Comparison of ENCODE assay signal across 23 cellular contexts in the genomic region with DNA sequence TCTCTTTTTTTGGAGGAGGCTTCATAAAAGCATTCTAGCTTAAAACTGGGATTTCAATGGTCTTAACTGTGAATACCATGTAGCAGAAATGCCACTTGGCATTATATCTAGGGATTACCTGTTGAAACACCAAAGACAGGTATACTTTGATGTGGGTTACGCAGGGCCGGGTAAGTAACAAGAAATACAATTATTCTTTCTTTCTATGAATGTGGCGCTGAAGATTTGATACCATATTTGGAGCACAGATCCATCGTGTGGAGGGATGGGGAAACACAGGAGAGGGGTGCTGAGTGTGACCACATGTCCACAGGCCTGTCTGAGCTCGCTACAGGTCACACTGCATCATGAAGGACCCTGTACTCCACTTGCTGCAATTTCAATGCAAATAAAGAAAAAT.
DNase-seq lines count a peak whose midpoint lies in the region; ATAC-seq and TF ChIP-seq lines count a peak whose summit lies in the region.
"Had no signal": no experiment of that assay in that cellular context is flagged by ENCODE, and none has a peak within 500 bp of the region (broad histone marks: within the 10 kb centered on the region; RNA-seq: fewer than 3 reads in every experiment).

No MANE protein-coding gene starts in this region.

- H3K4me2 ChIP-seq in IMR-90 (ENCODE audit: low read depth, low read length), result no peak overlapping the region
- no peak overlapping the region for H3K4me2 ChIP-seq in neuronal stem cell (ENCODE audit: insufficient read depth, low read length, poor library complexity, severe bottlenecking)

- no peak for TF ChIP-seq RAD21 in IMR-90 (IDR thresholded peaks at IDR 0.05; ENCODE audit: low read length)

- H2BK15ac ChIP-seq in IMR-90 (ENCODE audit: low read depth, low read length) (no peak overlapping the region), neuronal stem cell (ENCODE audit: low read length) (no peak overlapping the region)

- H3K4me3 ChIP-seq in IMR-90 (ENCODE audit: insufficient read depth, low read depth, low read length), result no peak overlapping the region
- H3K4me3 ChIP-seq in neuronal stem cell (ENCODE audit: low read length in 2 of 2), result no peak overlapping the region
- H3K4me3 ChIP-seq: BLaER1, psoas muscle, tibial nerve had no signal

- no peak overlapping the region for H2BK120ac ChIP-seq in IMR-90 (ENCODE audit: low read depth, low read length)
- no peak overlapping the region for H2BK120ac ChIP-seq in neuronal stem cell (ENCODE audit: low read depth, low read length)

- peaks cover 51% of the 10 kb centered on the region for H3K4me1 Mint-ChIP-seq in activated CD4-positive, alpha-beta T cell treated with anti-CD3 and anti-CD28 coated beads, Interleukin-2, amount 10 ng/mL, durations not matched to agents 24 days and 14 days
- H3K4me1 Mint-ChIP-seq in chondrocyte (ENCODE audit: low read depth), result peaks cover 42% of the 10 kb centered on the region

- 0 out of 2 replicates have a peak overlapping the region, but pooled peaks have one; percentile 24 for H3K23ac ChIP-seq in IMR-90 (ENCODE audit: low read depth, low read length)
- no peak overlapping the region for H3K23ac ChIP-seq in neuronal stem cell (ENCODE audit: low read depth, low read length, poor library complexity)

- BruUV-seq in IMR-90 (replicated peaks; lab: Mats Ljungman, UMichigan), result no TSS peak

- CTCF ChIA-PET in IMR-90 (lab: Yijun Ruan, JAX), result interaction anchor here (0.6 to 1.2 kb wide), 2 partner anchors 16 to 18 kb away, joined by 3 read pairs; no protein-coding TSS in a partner anchor

- H3K27ac ChIP-seq in IMR-90 (ENCODE audit: insufficient read depth, low read length), result peak overlapping the region; percentile 39; the same call in 1 of the 2 replicates
- H3K27ac ChIP-seq in neuronal stem cell (replicated peaks; ENCODE audit: low read length), result no peak overlapping the region
- H3K27ac ChIP-seq: BLaER1, psoas muscle, tibial nerve had no signal

- WGBS in IMR-90 (ENCODE audit: extremely low coverage in 2 of 2, insufficient read length in 1 of 2), 2 experiments, result no CpG with 5 or more reads among the region's 5 CpGs
- no CpG with 5 or more reads among the region's 5 CpGs for WGBS in neuronal stem cell (ENCODE audit: extremely low coverage in 2 of 2, insufficient read length in 2 of 2, insufficient replicate concordance in 1 of 2), 2 donors

- no peak overlapping the region for H3K27ac Mint-ChIP-seq in activated CD4-positive, alpha-beta T cell treated with anti-CD3 and anti-CD28 coated beads, Interleukin-2, amount 10 ng/mL, durations not matched to agents 24 days and 14 days
- peak overlapping the region; percentile 81 for H3K27ac Mint-ChIP-seq in chondrocyte (ENCODE audit: unreplicated experiment)
- H3K27ac Mint-ChIP-seq: nephron progenitor cell had no signal

- H3K9ac ChIP-seq in IMR-90 (ENCODE audit: low read depth, low read length) (peak overlapping the region; percentile 29; the same call in 1 of the 2 replicates), neuronal stem cell (ENCODE audit: low read depth, low read length, poor library complexity) (no peak overlapping the region)
- H3K9ac ChIP-seq: BLaER1 had no signal

- peaks cover 2 to 7% of the 10 kb centered on the region in 2 experiments; a peak in 3 of 4 replicates for H3K79me1 ChIP-seq in IMR-90 (ENCODE audit: low read depth in 1 of 2, low read length in 2 of 2)
- no peaks in the 10 kb centered on the region for H3K79me1 ChIP-seq in neuronal stem cell (ENCODE audit: low read depth, low read length)

- peaks cover 2% of the 10 kb centered on the region; the same call in 1 of the 2 replicates for H3K9me1 ChIP-seq in IMR-90 (ENCODE audit: insufficient read depth, low read length)

- no peaks in the 10 kb centered on the region for H3K27me3 Mint-ChIP-seq in activated CD4-positive, alpha-beta T cell treated with anti-CD3 and anti-CD28 coated beads, Interleukin-2, amount 10 ng/mL, durations not matched to agents 24 days and 14 days
- H3K27me3 Mint-ChIP-seq in chondrocyte (ENCODE audit: low read depth), result no peaks in the 10 kb centered on the region

- ATAC-seq in IMR-90 (ENCODE audit: low read depth), result no peak
- ATAC-seq: psoas muscle had no signal

- no peaks in the 10 kb centered on the region for H3K9me3 ChIP-seq in IMR-90 (ENCODE audit: control insufficient read depth, insufficient read depth, low read length)
- H3K9me3 ChIP-seq in neuronal stem cell (replicated peaks in 1 of 2; ENCODE audit: control insufficient read depth in 2 of 2, insufficient read depth in 1 of 2, low read depth in 1 of 2, low read length in 2 of 2), result no peaks in the 10 kb centered on the region
- H3K9me3 ChIP-seq: psoas muscle, tibial nerve had no signal

- H3K4ac ChIP-seq in IMR-90 (ENCODE audit: low read depth, low read length) (no peak overlapping the region; the same call in 1 of the 2 replicates), neuronal stem cell (ENCODE audit: low read length) (no peak overlapping the region)

- no peak overlapping the region for H4K91ac ChIP-seq in IMR-90 (ENCODE audit: insufficient read depth, low read depth, low read length)
- H4K91ac ChIP-seq in neuronal stem cell (ENCODE audit: low read depth, low read length, poor library complexity), result no peak overlapping the region

- TF ChIP-seq POLR2A in IMR-90 (IDR thresholded peaks at IDR 0.05; ENCODE audit: low read depth, low read length), result no peak

- H4K8ac ChIP-seq in IMR-90 (ENCODE audit: low read depth in 2 of 2, low read length in 2 of 2) (no peak overlapping the region), neuronal stem cell (ENCODE audit: low read depth, low read length) (no peak overlapping the region)

- H2AK5ac ChIP-seq in IMR-90 (ENCODE audit: low read depth, low read length) (peak overlapping the region; percentile 4; the same call in 1 of the 2 replicates), neuronal stem cell (ENCODE audit: low read depth, low read length) (no peak overlapping the region)

- no peak for TF ChIP-seq CTCF in IMR-90 (conservative IDR thresholded peaks at IDR 0.05; ENCODE audit: low read depth, low read length)
- TF ChIP-seq CTCF in chondrocyte (IDR thresholded peaks at IDR 0.05), result peak; percentile 30

- dilution Hi-C loops in IMR-90 (cut with HindIII; ENCODE audit: low sequenced_read_pairs, unreplicated experiment), result no loop called here

- peak overlapping the region; percentile 9; the same call in 1 of the 2 replicates for H3K18ac ChIP-seq in IMR-90 (ENCODE audit: low read depth, low read length)
- no peak overlapping the region for H3K18ac ChIP-seq in neuronal stem cell (ENCODE audit: low read length)

- in situ Hi-C loops in IMR-90 (cut with MboI; ENCODE audit: low sequenced_read_pairs), result no loop called here

- H3K36me3 ChIP-seq in IMR-90 (ENCODE audit: control insufficient read depth, insufficient read depth, low read length), result peaks cover 1% of the 10 kb centered on the region; the same call in 1 of the 2 replicates
- H3K36me3 ChIP-seq in neuronal stem cell (replicated peaks in 1 of 2; ENCODE audit: control insufficient read depth in 2 of 2, insufficient read depth in 2 of 2, low read length in 2 of 2), result no peaks in the 10 kb centered on the region
- H3K36me3 ChIP-seq: BLaER1, tibial nerve had no signal

- H4K20me1 ChIP-seq in IMR-90 (ENCODE audit: insufficient read depth, low read length), result no peaks in the 10 kb centered on the region
- H4K20me1 ChIP-seq: BLaER1 had no signal

- POLR2A ChIA-PET in IMR-90 (lab: Charles Lee; ENCODE audit: unreplicated experiment), result no interaction called here

- no peak overlapping the region for H2AK9ac ChIP-seq in IMR-90 (replicated peaks; ENCODE audit: low read depth, low read length, poor library complexity)

- no peak overlapping the region for H2BK20ac ChIP-seq in IMR-90 (ENCODE audit: low read depth, low read length)

- peaks cover 36% of the 10 kb centered on the region for H3K36me3 Mint-ChIP-seq in activated CD4-positive, alpha-beta T cell treated with anti-CD3 and anti-CD28 coated beads, Interleukin-2, amount 10 ng/mL, durations not matched to agents 24 days and 14 days (ENCODE audit: low read depth)
- no peaks in the 10 kb centered on the region for H3K36me3 Mint-ChIP-seq in chondrocyte (ENCODE audit: low read depth)

- H3K27me3 ChIP-seq in IMR-90 (ENCODE audit: control insufficient read depth, insufficient read depth, low read length) (no peaks in the 10 kb centered on the region), neuronal stem cell (ENCODE audit: control insufficient read depth in 3 of 3, insufficient read depth in 3 of 3, low read depth in 1 of 3, low read length in 3 of 3) (no peaks in the 10 kb centered on the region)
- H3K27me3 ChIP-seq: BLaER1, tibial nerve had no signal

- no peak overlapping the region for H2BK12ac ChIP-seq in neuronal stem cell (ENCODE audit: low read length)

- peaks cover 8% of the 10 kb centered on the region for H3K4me1 ChIP-seq in IMR-90 (ENCODE audit: control insufficient read depth, insufficient read depth, low read length)
- peaks cover 13 to 17% of the 10 kb centered on the region in 2 donors for H3K4me1 ChIP-seq in neuronal stem cell (ENCODE audit: control insufficient read depth in 2 of 2, insufficient read depth in 1 of 2, low read depth in 1 of 2, low read length in 2 of 2)

- peak; percentile 54 for DNase-seq in activated CD4-positive, alpha-beta T cell treated with anti-CD3 and anti-CD28 coated beads, Interleukin-2, amount 10 ng/mL, durations not matched to agents 24 days and 14 days
- no peak for DNase-seq in activated CD4-positive, alpha-beta T cell treated with anti-CD3 and anti-CD28 coated beads, Interleukin-2, amount 50 U/mL, for 1 hour
- no peak for DNase-seq in IMR-90
- DNase-seq in chondrocyte (ENCODE audit: low spot score), result no peak
- DNase-seq in neuronal stem cell (ENCODE audit: low spot score), result no peak
- no peak for DNase-seq in NCI-H748 (lab: John Stamatoyannopoulos, UW; ENCODE audit: unreplicated experiment)
- no peak for DNase-seq in SKM-1 treated with dmso at 0.1 percent for 144 hours (lab: John Stamatoyannopoulos, UW; ENCODE audit: unreplicated experiment)
- DNase-seq in NCI-H187 treated with DMSO at 0.1 percent for 48 hours (lab: John Stamatoyannopoulos, UW), result no peak
- DNase-seq: activated CD4-positive, alpha-beta T cell treated with anti-CD3 and anti-CD28 coated beads for 1 hour; activated effector memory CD4-positive, alpha-beta T cell treated with anti-CD3 and anti-CD28 coated beads, Interleukin-2, amount 50 U/mL, for 16 hours; amniotic stem cell; cerebellar nuclear complex; DMS79 treated with DMSO at 0.1 percent for 48 hours; HCEC 1CT; NCI-H1092 treated with DMSO at 0.1 percent for 48 hours; NCI-H510A treated with DMSO at 0.1 percent for 48 hours; nephron progenitor cell; psoas muscle; SHP77 treated with DMSO at 0.1 percent for 48 hours; stimulated activated CD4-positive, alpha-beta T cell treated with anti-CD3 and anti-CD28 coated beads, Interleukin-12 subunit alpha, Interleukin-12 subunit beta, amount 100 ng/mL, for 4 hours; T-helper 2 cell had no signal

- H3K14ac ChIP-seq in IMR-90 (replicated peaks; ENCODE audit: low read depth, low read length), result peak overlapping the region; percentile 45; the same call in 1 of the 2 replicates
- no peak overlapping the region for H3K14ac ChIP-seq in neuronal stem cell (ENCODE audit: low read length)

- no peak overlapping the region for H2AFZ ChIP-seq in IMR-90 (replicated peaks; ENCODE audit: low read length, poor library complexity)
- H2AFZ ChIP-seq in neuronal stem cell (ENCODE audit: low read length), result peak overlapping the region; percentile 71

- intact Hi-C loops in activated CD4-positive, alpha-beta T cell treated with anti-CD3 and anti-CD28 coated beads, Interleukin-2, amount 10 ng/mL, durations not matched to agents 24 days and 14 days (cut with micrococcal nuclease), result no loop called here
- intact Hi-C loops in IMR-90 (cut with micrococcal nuclease), result loop anchor here (5.0 kb wide), 1 partner anchor 164 kb away; no protein-coding TSS in a partner anchor

- H3K56ac ChIP-seq in IMR-90 (ENCODE audit: extremely low read depth, insufficient read depth, low read length), result no peak overlapping the region

- no peak overlapping the region for H4K5ac ChIP-seq in IMR-90 (ENCODE audit: low read depth, low read length)

- no peak overlapping the region for H2BK5ac ChIP-seq in IMR-90 (ENCODE audit: low read depth, low read length, poor library complexity, severe bottlenecking)
- H2BK5ac ChIP-seq in neuronal stem cell (ENCODE audit: low read length), result no peak overlapping the region

- H3K4me3 Mint-ChIP-seq in activated CD4-positive, alpha-beta T cell treated with anti-CD3 and anti-CD28 coated beads, Interleukin-2, amount 10 ng/mL, durations not matched to agents 24 days and 14 days, result no peak overlapping the region
- no peak overlapping the region for H3K4me3 Mint-ChIP-seq in chondrocyte (ENCODE audit: unreplicated experiment)
- H3K4me3 Mint-ChIP-seq: nephron progenitor cell had no signal

- peaks cover 3% of the 10 kb centered on the region for H3K9me3 Mint-ChIP-seq in activated CD4-positive, alpha-beta T cell treated with anti-CD3 and anti-CD28 coated beads, Interleukin-2, amount 10 ng/mL, durations not matched to agents 24 days and 14 days
- H3K9me3 Mint-ChIP-seq in chondrocyte (ENCODE audit: low read depth), result peaks cover 3% of the 10 kb centered on the region
